15 cellular contexts compared by ENCODE assay signal in genomic region chr9:36870960-36871359, GRCh38.
DNase-seq lines count a peak whose midpoint lies in the region; ATAC-seq lines count a peak whose summit lies in the region.
"Had no signal": no experiment of that assay in that cellular context is flagged by ENCODE, and none has a peak within 500 bp of the region (broad histone marks: within the 10 kb centered on the region; RNA-seq: fewer than 3 reads in every experiment).

No MANE protein-coding gene starts in this region.

- DNase-seq in DMS153 (lab: John Stamatoyannopoulos, UW) (peak; percentile 80), NCI-H146 treated with DMSO at 0.1 percent for 48 hours (lab: John Stamatoyannopoulos, UW; ENCODE audit: unreplicated experiment) (peak; percentile 27), NCI-H774 (lab: John Stamatoyannopoulos, UW) (peak; percentile 76), myocyte (ENCODE audit: low read depth) (peak; percentile 69), mesenteric fat pad (ENCODE audit: low spot score) (no peak), right cardiac atrium (no peak)
- no peak for DNase-seq in activated CD4-positive, alpha-beta T cell treated with anti-CD3 and anti-CD28 coated beads for 1 hour
- DNase-seq: activated CD4-positive, alpha-beta T cell treated with anti-CD3 and anti-CD28 coated beads for 48 hours; EL; Kasumi-1; midbrain; stimulated activated CD4-positive, alpha-beta T cell treated with anti-CD3 and anti-CD28 coated beads, Interleukin-1b, Interleukin-23, amount 100 ng/mL, for 48 hours had no signal

- no peaks in the 10 kb centered on the region for H3K4me1 ChIP-seq in right cardiac atrium (ENCODE audit: control insufficient read depth, insufficient read depth, low read length)
- H3K4me1 ChIP-seq: psoas muscle had no signal

- intact Hi-C loops in right cardiac atrium (cut with DNase I), result loop anchor here in 1 of 4 donors (10.0 kb wide), 1 partner anchor 394 kb away; no protein-coding TSS in a partner anchor

- no peaks in the 10 kb centered on the region for H3K9me3 ChIP-seq in right cardiac atrium (ENCODE audit: control insufficient read depth, low read length)
- H3K9me3 ChIP-seq: psoas muscle had no signal

- ATAC-seq in GM19452 (IDR thresholded peaks at IDR 0.05; ENCODE audit: unreplicated experiment), result no peak
- no peak for ATAC-seq in right cardiac atrium
- ATAC-seq: psoas muscle had no signal

- no peak overlapping the region for H3K4me3 ChIP-seq in right cardiac atrium (ENCODE audit: low read length)
- H3K4me3 ChIP-seq: dorsolateral prefrontal cortex, psoas muscle had no signal

- WGBS in right cardiac atrium, result 41% methylated on average over 7 of the region's 7 CpGs

- no peaks in the 10 kb centered on the region for H3K27me3 ChIP-seq in right cardiac atrium (ENCODE audit: control insufficient read depth, insufficient read depth)

- H3K27ac ChIP-seq in right cardiac atrium (ENCODE audit: low read length), result no peak overlapping the region
- H3K27ac ChIP-seq: dorsolateral prefrontal cortex, psoas muscle had no signal

Comparison
In these comparisons a context has a peak if more than half of its experiments do, and no peak if none do; other contexts are left out.
1. DNase-seq: peak in DMS153 (single experiment), NCI-H146 treated with DMSO at 0.1 percent for 48 hours (single experiment), NCI-H774 (single experiment) and myocyte (single experiment); none in mesenteric fat pad (single experiment), right cardiac atrium (0 of 3) and activated CD4-positive, alpha-beta T cell treated with anti-CD3 and anti-CD28 coated beads for 1 hour (single experiment).